Comparison of ENCODE assay signal across 10 cellular contexts in the genomic region with DNA sequence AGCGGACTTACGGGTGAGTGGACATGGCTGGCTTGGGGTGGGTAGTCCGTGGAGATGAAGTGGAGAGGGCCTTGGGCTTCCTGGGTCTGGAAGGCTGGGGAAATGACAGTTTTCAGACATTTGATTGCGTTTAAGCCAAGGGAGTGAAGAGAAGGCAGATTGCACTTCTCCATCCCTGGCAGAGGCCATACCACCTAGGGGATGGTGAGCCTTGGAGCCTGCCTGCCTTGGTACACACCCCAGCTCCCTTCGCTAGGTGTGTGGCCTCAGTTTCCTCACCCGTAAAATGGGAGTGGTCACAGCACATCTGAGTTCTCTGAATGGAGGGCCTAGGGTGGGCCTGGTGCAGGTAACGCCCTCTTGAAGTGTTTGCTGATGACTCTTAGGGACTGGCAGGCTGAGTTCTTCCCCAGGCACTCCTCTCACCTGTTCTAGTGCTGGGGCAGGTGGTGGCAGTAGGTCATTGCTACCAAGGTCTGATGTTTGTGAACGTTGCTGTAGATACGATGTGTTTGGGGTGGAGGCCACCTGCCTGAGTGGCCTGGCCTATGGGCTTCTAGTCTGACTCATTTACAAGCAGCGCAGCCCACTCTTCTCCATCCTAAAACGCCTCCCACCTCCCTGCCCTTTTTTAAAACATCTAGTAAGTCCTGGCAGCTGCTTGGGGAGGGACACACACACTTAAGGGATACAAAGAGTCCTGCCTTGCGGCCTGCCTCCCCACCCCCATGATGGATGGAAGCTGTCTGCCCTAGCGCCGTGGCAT. TPM values are rescaled to one million over a fixed set of nuclear protein-coding genes. Genes with fewer than 3 reads are reported as not detected.
DNase-seq lines count a peak whose midpoint lies in the region; ATAC-seq, FAIRE-seq and TF ChIP-seq lines count a peak whose summit lies in the region.
"Had no signal": no experiment of that assay in that cellular context is flagged by ENCODE, and none has a peak within 500 bp of the region (broad histone marks: within the 10 kb centered on the region; RNA-seq: fewer than 3 reads in every experiment).

No MANE protein-coding gene starts in this region.

- H3K4me1 ChIP-seq in GM12878 (ENCODE audit: control insufficient read depth, insufficient read depth, low read length), result peaks cover 58% of the 10 kb centered on the region

- no peak for TF ChIP-seq RAD21 in GM12878 (IDR thresholded peaks at IDR 0.05; ENCODE audit: insufficient read depth, low read depth, low read length)

- peaks cover 0 to 44% (median 33%) of the 10 kb centered on the region in 3 donors for H3K36me3 Mint-ChIP-seq in naive thymus-derived CD8-positive, alpha-beta T cell
- peaks cover 55% of the 10 kb centered on the region for H3K36me3 Mint-ChIP-seq in Calu3 (ENCODE audit: insufficient read depth, unreplicated experiment)

- no peaks in the 10 kb centered on the region for H3K9me3 ChIP-seq in GM12878 (replicated peaks; ENCODE audit: control insufficient read depth, insufficient read depth, low read length)

- peak overlapping the region; percentile 88 to 99 (median 97) for H3K4me3 Mint-ChIP-seq in naive thymus-derived CD8-positive, alpha-beta T cell
- no peak overlapping the region for H3K4me3 Mint-ChIP-seq in Calu3 (ENCODE audit: low read depth, unreplicated experiment)

- no peak for TF ChIP-seq EP300 in GM12878 (IDR thresholded peaks at IDR 0.05; ENCODE audit: borderline replicate concordance in 1 of 2, control insufficient read depth in 1 of 2, low read depth in 2 of 2, low read length in 2 of 2)

- 38% methylated on average over 14 of the region's 14 CpGs for WGBS in GM12878 (ENCODE audit: insufficient coverage, insufficient replicate concordance, low lambda C conversion rate, missing lambda C conversion rate)

- SMC1A ChIA-PET in GM12878 (lab: Charles Lee; ENCODE audit: uncharacterized antibody, unreplicated experiment), result interaction anchor here (1.0 to 2.3 kb wide), 6 partner anchors 19 to 103 kb away, joined by 3 to 16 read pairs (median 4); no protein-coding TSS in a partner anchor

- H3K79me2 ChIP-seq in GM12878 (ENCODE audit: control insufficient read depth, insufficient read depth, low read length), result peaks cover 68% of the 10 kb centered on the region

- peaks cover 11% of the 10 kb centered on the region for H4K20me1 ChIP-seq in GM12878 (ENCODE audit: control insufficient read depth, insufficient read depth)

- peak overlapping the region; percentile 94 for H3K4me3 ChIP-seq in GM12878

- H2AFZ ChIP-seq in GM12878 (ENCODE audit: control insufficient read depth, low read depth, low read length), result no peak overlapping the region

- FAIRE-seq in GM12878 (lab: Jason Lieb, UNC), result no peak

- peak; percentile 90 for DNase-seq in DMS153 (lab: John Stamatoyannopoulos, UW)
- peak; percentile 58 for DNase-seq in NAMALWA (ENCODE audit: low spot score)
- no peak for DNase-seq in GM12878 (ENCODE audit: low read depth, low spot score)
- peak in 1 of 10 donors; percentile 1 for DNase-seq in naive thymus-derived CD8-positive, alpha-beta T cell
- DNase-seq in Calu3, result no peak
- DNase-seq in ACHN, result no peak
- no peak for DNase-seq in retina
- DNase-seq: cerebellar nuclear complex, NCI-H187 treated with DMSO at 0.1 percent for 48 hours had no signal

- CTCF ChIA-PET in GM12878 (lab: Yijun Ruan, JAX), result interaction anchor here (1.1 to 1.9 kb wide), 5 partner anchors 20 to 105 kb away, joined by 3 to 8 read pairs (median 4); no protein-coding TSS in a partner anchor
- CTCF ChIA-PET in Calu3 (lab: Charles Lee), result no interaction called here

- TF ChIP-seq CTCF in GM12878 (IDR thresholded peaks at IDR 0.05 in 2 of 3, conservative IDR thresholded peaks at IDR 0.05 in 1 of 3; ENCODE audit: control insufficient read depth in 2 of 3, extremely low read depth in 1 of 3, insufficient read depth in 1 of 3, low read depth in 3 of 3, low read length in 3 of 3) (no peak), Calu3 (IDR thresholded peaks at IDR 0.05; ENCODE audit: unreplicated experiment) (no peak)

- RAD21 ChIA-PET in GM12878 (lab: Charles Lee; ENCODE audit: unreplicated experiment), result interaction anchor here (1.7 to 2.5 kb wide), 2 partner anchors 10 to 57 kb away, joined by 8 to 10 read pairs; no protein-coding TSS in a partner anchor

- BruUV-seq in GM12878 (replicated peaks; lab: Mats Ljungman, UMichigan) (no TSS peak), Calu3 (replicated peaks; lab: Mats Ljungman, UMichigan) (no TSS peak)

- TF ChIP-seq POLR2A in GM12878 (IDR thresholded peaks at IDR 0.05; ENCODE audit: low read depth, low read length), result no peak

- H3K27ac ChIP-seq in GM12878 (ENCODE audit: control insufficient read depth, insufficient read depth), result peak overlapping the region; percentile 92

- POLR2A ChIA-PET in GM12878 (lab: Charles Lee), result interaction anchor here (0.9 to 1.7 kb wide), 3 partner anchors 8 to 90 kb away, joined by 3 to 14 read pairs (median 8); no protein-coding TSS in a partner anchor
- POLR2A ChIA-PET in naive thymus-derived CD8-positive, alpha-beta T cell (lab: Charles Lee), result interaction anchor here (0.9 to 10.0 kb wide), 10 partner anchors 9 to 913 kb away, joined by 3 to 218 read pairs (median 12); partner anchors contain the start of gene ZBP1

- H3K9me3 Mint-ChIP-seq in naive thymus-derived CD8-positive, alpha-beta T cell, result peaks cover 0 to 3% (median 0%) of the 10 kb centered on the region in 9 donors
- no peaks in the 10 kb centered on the region for H3K9me3 Mint-ChIP-seq in Calu3 (ENCODE audit: low read depth, unreplicated experiment)

- peak overlapping the region; percentile 96 for H3K9ac ChIP-seq in GM12878 (ENCODE audit: control insufficient read depth, insufficient read depth, low read length)

- peak overlapping the region; percentile 99 for H3K4me2 ChIP-seq in GM12878 (ENCODE audit: control insufficient read depth, insufficient read depth)

- H3K27ac Mint-ChIP-seq in naive thymus-derived CD8-positive, alpha-beta T cell, result peak overlapping the region; percentile 92 to 100 (median 98)
- H3K27ac Mint-ChIP-seq in Calu3 (ENCODE audit: unreplicated experiment), result no peak overlapping the region

- no peaks in the 10 kb centered on the region for H3K27me3 ChIP-seq in GM12878 (replicated peaks in 1 of 2; ENCODE audit: control insufficient read depth in 2 of 2, insufficient read depth in 2 of 2, low read length in 1 of 2)

- H3K36me3 ChIP-seq in GM12878 (ENCODE audit: control insufficient read depth in 2 of 2, insufficient read depth in 2 of 2, low read length in 1 of 2), result peaks cover 12 to 22% of the 10 kb centered on the region in 2 experiments

- intact Hi-C loops in GM12878 (cut with micrococcal nuclease; ENCODE audit: unreplicated experiment) (loop anchor here (10.0 kb wide), 1 partner anchor 291 kb away; no protein-coding TSS in a partner anchor), Calu3 (cut with micrococcal nuclease; ENCODE audit: unreplicated experiment) (no loop called here)

- H3K4me1 Mint-ChIP-seq in naive thymus-derived CD8-positive, alpha-beta T cell, result peaks cover 36 to 78% (median 73%) of the 10 kb centered on the region in 4 donors
- H3K4me1 Mint-ChIP-seq in Calu3 (ENCODE audit: low read depth, unreplicated experiment), result no peaks in the 10 kb centered on the region

- ATAC-seq in GM12878 (no peak), GM18861 (IDR thresholded peaks at IDR 0.05; ENCODE audit: unreplicated experiment) (no peak)
- no peak for ATAC-seq in naive thymus-derived CD8-positive, alpha-beta T cell

- in situ Hi-C loops in GM12878 (cut with MboI), result loop anchor here (10.0 to 25.0 kb wide), 4 partner anchors 291 to 1611 kb away; partner anchors contain the start of genes CTSZ and STX16
- in situ Hi-C loops in ACHN (cut with HindIII; ENCODE audit: low pct_ligation_motif_present, low pct_unique_long_range_greater_than_20kb, low sequenced_read_pairs), result no loop called here

- no peaks in the 10 kb centered on the region for H3K27me3 Mint-ChIP-seq in naive thymus-derived CD8-positive, alpha-beta T cell
- H3K27me3 Mint-ChIP-seq in Calu3 (ENCODE audit: unreplicated experiment), result no peaks in the 10 kb centered on the region

RNA-seq across cellular contexts. Expression of gene RBM38, which starts 2.3 kb away (rescaled TPM):
- total RNA-seq in GM12878 (2013; cell fraction: nucleolus; rRNA removed), result 58.6 and 73.2 TPM in 2 replicates
- 68.6 and 79.7 TPM in 2 replicates for total RNA-seq in GM12878 (2014; rRNA removed)
- total RNA-seq in GM12878 (2014; rRNA removed; fragmentation: Illumina TruSeq; extraction: Trizol), result 23.2 and 27.5 TPM in 2 replicates
- total RNA-seq in GM12878 (2021), result 102 and 104 TPM in 2 replicates
- 37.7 TPM for polyA plus RNA-seq in GM12878 (2011; ENCODE audit: low read depth)
- 29.9 and 57.3 TPM in 2 replicates for polyA plus RNA-seq in GM12878 (2011; rRNA removed)
- 90.6 and 104 TPM in 2 replicates for polyA plus RNA-seq in GM12878 (2011; cell fraction: cytosol; rRNA removed)
- 86.7 and 88.5 TPM in 2 replicates for polyA plus RNA-seq in GM12878 (2011; cell fraction: nucleus; rRNA removed)
- polyA plus RNA-seq in GM12878 (2012), result 96.5 and 121 TPM in 2 replicates
- polyA plus RNA-seq in GM12878 (2014; fragmentation: Illumina TruSeq; extraction: Trizol), result 4.3 and 22.9 TPM in 2 replicates
- 1 to 10 TPM in 1 of 2 experiments, under 1 TPM in 1; 0.32 to 1.3 TPM for polyA plus RNA-seq in GM12878 (2014; fragmentation: Nextera tagmentation; extraction: Ambion mirVana)
- 118 and 127 TPM in 2 replicates for polyA plus RNA-seq in GM12878 (2014; rRNA removed)
- polyA plus RNA-seq in GM12878 (2016; fragmentation: Nextera tagmentation; extraction: Ambion mirVana), result 10 to 100 TPM; 10.4 to 13.2 TPM
- 24.3 and 61.6 TPM in 2 replicates for polyA minus RNA-seq in GM12878 (2011; rRNA and poly(A)+ RNA removed)
- 39.3 and 39.8 TPM in 2 replicates for polyA minus RNA-seq in GM12878 (2011; cell fraction: cytosol; rRNA and poly(A)+ RNA removed)
- polyA minus RNA-seq in GM12878 (2011; cell fraction: nucleus; rRNA and poly(A)+ RNA removed), result 16.6 and 21.1 TPM in 2 replicates
- 100 to 1,000 TPM; 117 to 121 TPM for total RNA-seq in naive thymus-derived CD8-positive, alpha-beta T cell
- polyA plus RNA-seq in naive thymus-derived CD8-positive, alpha-beta T cell, result 100 to 1,000 TPM in 1 of 3 donors, 10 to 100 TPM in 2; 48.9 to 153 (median 69.0) TPM
- 29.5 and 32.0 TPM in 2 replicates for total RNA-seq in Calu3 (2022)

RNA-seq across cellular contexts. Expression of gene RAE1, which starts 42.4 kb away (rescaled TPM):
- 53.1 and 64.9 TPM in 2 replicates for total RNA-seq in GM12878 (2013; cell fraction: nucleolus; rRNA removed)
- total RNA-seq in GM12878 (2014; rRNA removed) (38.4 and 39.1 TPM in 2 replicates), GM12878 (2014; rRNA removed; fragmentation: Illumina TruSeq; extraction: Trizol) (41.9 and 44.1 TPM in 2 replicates), GM12878 (2021) (34.2 and 36.1 TPM in 2 replicates), Calu3 (2022) (59.5 and 64.1 TPM in 2 replicates)
- 27.0 TPM for polyA plus RNA-seq in GM12878 (2011; ENCODE audit: low read depth)
- polyA plus RNA-seq in GM12878 (2011; rRNA removed) (28.7 and 33.1 TPM in 2 replicates), GM12878 (2014; fragmentation: Illumina TruSeq; extraction: Trizol) (50.0 and 54.4 TPM in 2 replicates), GM12878 (2014; fragmentation: Nextera tagmentation; extraction: Ambion mirVana) (100 to 1,000 TPM in 1 of 2 experiments, 10 to 100 TPM in 1; 93.0 to 107 TPM), GM12878 (2014; rRNA removed) (30.7 and 38.9 TPM in 2 replicates), GM12878 (2016; fragmentation: Nextera tagmentation; extraction: Ambion mirVana) (10 to 100 TPM; 83.1 to 91.3 TPM)
- polyA plus RNA-seq in GM12878 (2011; cell fraction: cytosol; rRNA removed), result 46.0 and 95.5 TPM in 2 replicates
- 109 and 137 TPM in 2 replicates for polyA plus RNA-seq in GM12878 (2011; cell fraction: nucleus; rRNA removed)
- 29.3 and 29.4 TPM in 2 replicates for polyA plus RNA-seq in GM12878 (2012)
- polyA minus RNA-seq in GM12878 (2011; rRNA and poly(A)+ RNA removed), result 45.1 and 67.6 TPM in 2 replicates
- polyA minus RNA-seq in GM12878 (2011; cell fraction: cytosol; rRNA and poly(A)+ RNA removed), result 11.0 and 17.0 TPM in 2 replicates
- polyA minus RNA-seq in GM12878 (2011; cell fraction: nucleus; rRNA and poly(A)+ RNA removed), result 63.8 and 74.1 TPM in 2 replicates
- total RNA-seq in naive thymus-derived CD8-positive, alpha-beta T cell, result 10 to 100 TPM; 30.9 to 34.0 TPM
- polyA plus RNA-seq in naive thymus-derived CD8-positive, alpha-beta T cell, result 10 to 100 TPM; 35.5 to 54.4 (median 37.0) TPM

Comparison
In these comparisons a context has a peak if more than half of its experiments do, and no peak if none do; other contexts are left out.
1. DNase-seq: peak in DMS153 (single experiment) and NAMALWA (single experiment); none in GM12878 (single experiment), Calu3 (single experiment), ACHN (single experiment) and retina (single experiment).